Comparison of ENCODE assay signal across 20 cellular contexts in the genomic region with DNA sequence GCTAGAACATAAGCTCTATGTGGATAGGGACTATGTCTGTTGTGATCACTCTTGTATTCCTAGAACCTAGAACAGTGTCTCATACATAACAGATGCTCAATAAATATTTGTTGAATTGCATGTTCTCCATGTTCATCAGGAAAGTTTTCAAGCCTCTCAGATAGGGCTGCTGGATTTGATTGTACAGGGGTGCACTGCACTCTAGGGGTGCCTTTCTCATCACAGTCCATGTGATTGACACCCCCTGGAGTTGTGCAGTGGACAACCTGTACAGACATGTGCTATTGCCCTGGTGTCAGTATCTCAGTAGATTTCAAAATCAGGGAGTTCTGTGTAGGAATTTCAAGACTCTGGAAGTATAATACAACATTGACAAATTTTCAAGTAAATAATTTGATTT. TPM values are rescaled to one million over a fixed set of nuclear protein-coding genes. Genes with fewer than 3 reads are reported as not detected.
DNase-seq lines count a peak whose midpoint lies in the region; ATAC-seq and TF ChIP-seq lines count a peak whose summit lies in the region.
"Had no signal": no experiment of that assay in that cellular context is flagged by ENCODE, and none has a peak within 500 bp of the region (broad histone marks: within the 10 kb centered on the region; RNA-seq: fewer than 3 reads in every experiment).

No MANE protein-coding gene starts in this region.

- H3K79me2 ChIP-seq in osteoblast (ENCODE audit: insufficient read depth, low read length) = peaks cover 70% of the 10 kb centered on the region

- H3K36me3 Mint-ChIP-seq in stimulated activated naive CD8-positive, alpha-beta T cell treated with anti-CD3 and anti-CD28 coated beads, Interleukin-15, Interleukin-2, amounts not matched to agents 100 ng/mL and 50 ng/mL, for 24 hours (ENCODE audit: low read depth) = peaks cover 17% of the 10 kb centered on the region

- ATAC-seq in stimulated activated naive CD8-positive, alpha-beta T cell treated with anti-CD3 and anti-CD28 coated beads, Interleukin-15, Interleukin-2, amounts not matched to agents 100 U/mL and 50 U/mL, for 24 hours = no peak
- no peak for ATAC-seq in HG03175 (IDR thresholded peaks at IDR 0.05; ENCODE audit: unreplicated experiment)
- ATAC-seq: left colon had no signal

- peaks cover 43% of the 10 kb centered on the region for H3K4me1 Mint-ChIP-seq in stimulated activated naive CD8-positive, alpha-beta T cell treated with anti-CD3 and anti-CD28 coated beads, Interleukin-15, Interleukin-2, amounts not matched to agents 100 ng/mL and 50 ng/mL, for 24 hours (ENCODE audit: low read depth)

- H3K27me3 ChIP-seq in esophagus (ENCODE audit: control insufficient read depth in 1 of 2, insufficient read depth in 2 of 2, low read length in 2 of 2) = no peaks in the 10 kb centered on the region
- no peaks in the 10 kb centered on the region for H3K27me3 ChIP-seq in osteoblast (ENCODE audit: insufficient read depth, low read length)
- H3K27me3 ChIP-seq: BLaER1 treated with 17β-estradiol and CSF1 and Interleukin-3, amounts not matched to agents 10 nM and 100 nM; cardiac muscle cell; ovary; upper lobe of left lung had no signal

- no peaks in the 10 kb centered on the region for H3K9me3 Mint-ChIP-seq in stimulated activated naive CD8-positive, alpha-beta T cell treated with anti-CD3 and anti-CD28 coated beads, Interleukin-15, Interleukin-2, amounts not matched to agents 100 ng/mL and 50 ng/mL, for 24 hours
- H3K9me3 Mint-ChIP-seq: activated CD4-positive, alpha-beta memory T cell treated with anti-CD3 and anti-CD28 coated beads for 36 hours; activated naive CD8-positive, alpha-beta T cell treated with anti-CD3 and anti-CD28 coated beads for 36 hours; GM23338 had no signal

- peaks cover 2 to 11% of the 10 kb centered on the region in 2 donors for H3K4me1 ChIP-seq in esophagus (ENCODE audit: control insufficient read depth in 2 of 2, insufficient read depth in 2 of 2, low read length in 1 of 2)
- peaks cover 41% of the 10 kb centered on the region for H3K4me1 ChIP-seq in osteoblast (ENCODE audit: insufficient read depth, low read length)

- TF ChIP-seq CTCF in osteoblast (IDR thresholded peaks at IDR 0.05; ENCODE audit: extremely low read depth, low read depth, low read length) (no peak), GM10266 (IDR thresholded peaks at IDR 0.05; ENCODE audit: control insufficient read depth, insufficient read depth, low read depth, missing control alignments) (no peak)

- no peak for DNase-seq in stimulated activated naive CD8-positive, alpha-beta T cell treated with anti-CD3 and anti-CD28 coated beads, Interleukin-15, Interleukin-2, amounts not matched to agents 100 U/mL and 50 U/mL, for 24 hours
- no peak for DNase-seq in osteoblast (ENCODE audit: insufficient read length, low spot score, missing footprints)
- no peak for DNase-seq in T-helper 1 cell
- no peak for DNase-seq in GM10266 (ENCODE audit: extremely low spot score)
- no peak for DNase-seq in Kasumi-1 (lab: John Stamatoyannopoulos, UW)
- DNase-seq: activated CD4-positive, alpha-beta memory T cell treated with anti-CD3 and anti-CD28 coated beads for 36 hours; activated naive CD8-positive, alpha-beta T cell treated with anti-CD3 and anti-CD28 coated beads for 36 hours; DMS153; effector memory CD4-positive, alpha-beta T cell; left colon; NCI-H1105 treated with DMSO at 0.1 percent for 48 hours; ovary; stimulated activated CD4-positive, alpha-beta T cell treated with anti-CD3 and anti-CD28 coated beads, Interleukin-4, amount 100 ng/mL, for 24 hours; upper lobe of left lung had no signal

- no peaks in the 10 kb centered on the region for H3K36me3 ChIP-seq in esophagus (ENCODE audit: control insufficient read depth in 2 of 2, insufficient read depth in 2 of 2, low read length in 1 of 2)
- H3K36me3 ChIP-seq in osteoblast (ENCODE audit: insufficient read depth, low read length) = peaks cover 13% of the 10 kb centered on the region
- H3K36me3 ChIP-seq: ovary had no signal

- no peaks in the 10 kb centered on the region for H3K9me3 ChIP-seq in esophagus (ENCODE audit: control insufficient read depth in 2 of 2, insufficient read depth in 1 of 2, low read depth in 1 of 2, low read length in 1 of 2)
- no peaks in the 10 kb centered on the region for H3K9me3 ChIP-seq in osteoblast (ENCODE audit: low read depth, low read length)
- H3K9me3 ChIP-seq: BLaER1 treated with 17β-estradiol and CSF1 and Interleukin-3, amounts not matched to agents 10 nM and 100 nM; ovary; upper lobe of left lung had no signal

- H3K4me2 ChIP-seq in osteoblast (ENCODE audit: insufficient read depth, low read length) = no peak overlapping the region
- H3K4me2 ChIP-seq: BLaER1 treated with 17β-estradiol and CSF1 and Interleukin-3, amounts not matched to agents 10 nM and 100 nM; GM23338 had no signal

- H2AFZ ChIP-seq in osteoblast (ENCODE audit: low read length) = no peak overlapping the region

- peak overlapping the region; percentile 50 for H3K27ac Mint-ChIP-seq in stimulated activated naive CD8-positive, alpha-beta T cell treated with anti-CD3 and anti-CD28 coated beads, Interleukin-15, Interleukin-2, amounts not matched to agents 100 ng/mL and 50 ng/mL, for 24 hours
- H3K27ac Mint-ChIP-seq: activated CD4-positive, alpha-beta memory T cell treated with anti-CD3 and anti-CD28 coated beads for 36 hours; activated naive CD8-positive, alpha-beta T cell treated with anti-CD3 and anti-CD28 coated beads for 36 hours; GM23338 had no signal

- no peak overlapping the region for H3K4me3 Mint-ChIP-seq in stimulated activated naive CD8-positive, alpha-beta T cell treated with anti-CD3 and anti-CD28 coated beads, Interleukin-15, Interleukin-2, amounts not matched to agents 100 ng/mL and 50 ng/mL, for 24 hours
- H3K4me3 Mint-ChIP-seq: activated CD4-positive, alpha-beta memory T cell treated with anti-CD3 and anti-CD28 coated beads for 36 hours; activated naive CD8-positive, alpha-beta T cell treated with anti-CD3 and anti-CD28 coated beads for 36 hours; GM23338 had no signal

- peaks cover 27% of the 10 kb centered on the region for H4K20me1 ChIP-seq in osteoblast (ENCODE audit: insufficient read depth, low read length)

- peak overlapping the region; percentile 18 to 49 for H3K27ac ChIP-seq in esophagus (ENCODE audit: low read depth in 2 of 2, low read length in 1 of 2)
- H3K27ac ChIP-seq in osteoblast (ENCODE audit: low read depth, low read length) = peak overlapping the region; percentile 29
- H3K27ac ChIP-seq: BLaER1 treated with 17β-estradiol and CSF1 and Interleukin-3, amounts not matched to agents 10 nM and 100 nM; cardiac muscle cell; ovary had no signal

- no peaks in the 10 kb centered on the region for H3K27me3 Mint-ChIP-seq in stimulated activated naive CD8-positive, alpha-beta T cell treated with anti-CD3 and anti-CD28 coated beads, Interleukin-15, Interleukin-2, amounts not matched to agents 100 ng/mL and 50 ng/mL, for 24 hours
- H3K27me3 Mint-ChIP-seq: activated CD4-positive, alpha-beta memory T cell treated with anti-CD3 and anti-CD28 coated beads for 36 hours; activated naive CD8-positive, alpha-beta T cell treated with anti-CD3 and anti-CD28 coated beads for 36 hours had no signal

- H3K4me3 ChIP-seq in esophagus (ENCODE audit: low read depth in 1 of 2, low read length in 2 of 2) (no peak overlapping the region), osteoblast (ENCODE audit: insufficient read depth, low read length) (no peak overlapping the region)
- H3K4me3 ChIP-seq: BLaER1 treated with 17β-estradiol and CSF1 and Interleukin-3, amounts not matched to agents 10 nM and 100 nM; cardiac muscle cell; GM23338; ovary; upper lobe of left lung had no signal

RNA-seq across cellular contexts. Expression of gene MBNL2, which starts 58.9 kb away (rescaled TPM):
- polyA plus RNA-seq in esophagus = 10 to 100 TPM in 1 of 2 donors, 1 to 10 TPM in 1; 4.9 to 10.3 TPM
- 66.0 and 69.8 TPM in 2 replicates for total RNA-seq in osteoblast
